Comparison of ENCODE assay signal across 18 cellular contexts in the genomic region with DNA sequence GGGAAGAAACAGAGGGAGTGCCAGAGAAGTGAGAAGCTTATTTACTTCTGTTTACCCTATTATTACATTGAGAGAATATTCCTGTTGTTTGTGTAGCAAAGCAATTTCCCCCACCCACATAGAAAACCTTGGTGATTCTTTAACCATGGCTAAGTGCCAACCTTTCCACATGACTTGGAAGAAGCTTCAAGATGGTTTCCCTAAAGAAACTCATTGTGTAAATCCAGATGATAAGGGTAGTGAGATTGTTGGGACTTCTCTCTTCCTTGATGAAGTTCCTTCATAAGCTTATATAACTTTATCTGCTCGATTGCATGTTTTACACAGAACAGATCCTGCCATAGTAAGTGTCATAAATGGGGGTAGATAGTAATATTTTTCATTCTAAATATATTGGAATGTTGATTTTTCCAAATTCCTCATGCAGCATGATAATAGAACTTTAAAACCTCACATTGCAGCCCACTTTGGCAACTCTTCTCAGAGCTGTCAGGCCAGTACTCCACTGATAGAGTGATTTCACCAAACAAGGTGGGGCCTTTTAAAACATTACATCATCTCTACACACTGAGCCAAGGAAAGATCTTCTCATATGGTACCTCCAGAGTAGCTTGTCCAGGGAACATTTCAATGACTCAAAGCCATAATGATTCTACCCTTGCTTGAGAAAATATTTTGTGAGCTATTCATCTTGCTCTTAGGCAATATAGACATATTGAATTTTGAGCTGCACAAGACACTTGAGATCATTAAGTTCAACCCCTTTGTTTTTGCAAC. TPM values are rescaled to one million over a fixed set of nuclear protein-coding genes. Genes with fewer than 3 reads are reported as not detected.
DNase-seq lines count a peak whose midpoint lies in the region; ATAC-seq, FAIRE-seq and TF ChIP-seq lines count a peak whose summit lies in the region.
"Had no signal": no experiment of that assay in that cellular context is flagged by ENCODE, and none has a peak within 500 bp of the region (broad histone marks: within the 10 kb centered on the region; RNA-seq: fewer than 3 reads in every experiment).

No MANE protein-coding gene starts in this region.

- H3K27ac ChIP-seq in breast epithelium (no peak overlapping the region), foreskin keratinocyte (no peak overlapping the region)
- H3K27ac ChIP-seq: dorsolateral prefrontal cortex, lower lobe of right lung, neutrophil, upper lobe of left lung had no signal

- ATAC-seq in foreskin keratinocyte, result peak; percentile 99
- ATAC-seq: lower lobe of right lung had no signal

- peak overlapping the region; percentile 84 for H3K27ac Mint-ChIP-seq in MCF 10A (ENCODE audit: low read depth, unreplicated experiment)
- H3K27ac Mint-ChIP-seq: activated naive CD8-positive, alpha-beta T cell treated with anti-CD3 and anti-CD28 coated beads, Interleukin-2, amount 10 ng/mL, durations not matched to agents 7 days and 5 days had no signal

- H3K4me3 Mint-ChIP-seq in MCF 10A (ENCODE audit: unreplicated experiment), result no peak overlapping the region
- H3K4me3 Mint-ChIP-seq: activated naive CD8-positive, alpha-beta T cell treated with anti-CD3 and anti-CD28 coated beads, Interleukin-2, amount 10 ng/mL, durations not matched to agents 7 days and 5 days had no signal

- DNase-seq in MCF 10A (ENCODE audit: unreplicated experiment) (peak; percentile 89), breast epithelium (ENCODE audit: low spot score in 2 of 2) (no peak), amniotic epithelial cell (ENCODE audit: low read depth) (peak; percentile 81), foreskin keratinocyte (peak; percentile 88 to 96), urothelium cell line (ENCODE audit: low spot score) (no peak), KG1 (lab: John Stamatoyannopoulos, UW) (no peak), D721Med (ENCODE audit: insufficient read length, low spot score) (no peak)
- DNase-seq in activated CD4-positive, alpha-beta T cell treated with anti-CD3 and anti-CD28 coated beads, Interleukin-2, amount 50 U/mL, for 1 hour, result no peak
- DNase-seq: activated CD4-positive, CD25-positive, alpha-beta regulatory T cell treated with anti-CD3 and anti-CD28 coated beads, Interleukin-2, amount 50 U/mL, for 72 hours; activated naive CD8-positive, alpha-beta T cell treated with anti-CD3 and anti-CD28 coated beads, Interleukin-2, amount 10 ng/mL, durations not matched to agents 7 days and 5 days; DMS53; dorsolateral prefrontal cortex; lower lobe of right lung; NCI-H2081 treated with DMSO at 0.1 percent for 48 hours; SW 1271; upper lobe of left lung had no signal

- H3K4me1 ChIP-seq in breast epithelium (no peaks in the 10 kb centered on the region), foreskin keratinocyte (no peaks in the 10 kb centered on the region)
- H3K4me1 ChIP-seq: lower lobe of right lung, upper lobe of left lung had no signal

- TF ChIP-seq POLR2A in breast epithelium (IDR thresholded peaks at IDR 0.05), result no peak

- TF ChIP-seq CTCF in MCF 10A (IDR thresholded peaks at IDR 0.05; ENCODE audit: unreplicated experiment) (no peak), breast epithelium (IDR thresholded peaks at IDR 0.05) (no peak), foreskin keratinocyte (conservative IDR thresholded peaks at IDR 0.05) (no peak), D721Med (IDR thresholded peaks at IDR 0.05; ENCODE audit: insufficient read depth, missing control alignments) (no peak)

- no peaks in the 10 kb centered on the region for H3K9me3 Mint-ChIP-seq in MCF 10A (ENCODE audit: unreplicated experiment)

- POLR2A ChIA-PET in MCF 10A (lab: Yijun Ruan, JAX), result interaction anchor here (0.6 to 3.1 kb wide), 16 partner anchors 8 to 893 kb away, joined by 3 to 46 read pairs (median 4); partner anchors contain the start of genes ABCD2 and KIF21A

- no peaks in the 10 kb centered on the region for H3K36me3 ChIP-seq in breast epithelium
- H3K36me3 ChIP-seq: lower lobe of right lung, neutrophil, upper lobe of left lung had no signal

- H3K27me3 Mint-ChIP-seq in MCF 10A (ENCODE audit: insufficient read depth, unreplicated experiment), result no peaks in the 10 kb centered on the region
- H3K27me3 Mint-ChIP-seq: activated naive CD8-positive, alpha-beta T cell treated with anti-CD3 and anti-CD28 coated beads, Interleukin-2, amount 10 ng/mL, durations not matched to agents 7 days and 5 days had no signal

- intact Hi-C loops in MCF 10A (cut with micrococcal nuclease) (loop anchor here (5.0 kb wide), 1 partner anchor 48 kb away; the partner anchor contains the start of gene KIF21A), breast epithelium (cut with DNase I; ENCODE audit: low total_unique reads) (no loop called here)

- FAIRE-seq in urothelium cell line (lab: Jason Lieb, UNC) (peak; percentile 23), D721Med (lab: Jason Lieb, UNC) (no peak)
- FAIRE-seq: GM12892 had no signal

- no peaks in the 10 kb centered on the region for H3K9me3 ChIP-seq in breast epithelium
- H3K9me3 ChIP-seq: lower lobe of right lung, neutrophil, upper lobe of left lung had no signal

- H3K4me1 Mint-ChIP-seq in MCF 10A (ENCODE audit: insufficient read depth, unreplicated experiment), result peaks cover 13% of the 10 kb centered on the region
- H3K4me1 Mint-ChIP-seq: activated naive CD8-positive, alpha-beta T cell treated with anti-CD3 and anti-CD28 coated beads, Interleukin-2, amount 10 ng/mL, durations not matched to agents 7 days and 5 days had no signal

- no peak overlapping the region for H3K4me3 ChIP-seq in breast epithelium
- H3K4me3 ChIP-seq: dorsolateral prefrontal cortex, lower lobe of right lung, upper lobe of left lung had no signal

- CTCF ChIA-PET in MCF 10A (lab: Yijun Ruan, JAX), result interaction anchor here (0.6 to 3.8 kb wide), 6 partner anchors 9 to 395 kb away, joined by 3 to 23 read pairs (median 4); partner anchors contain the start of gene KIF21A

- H3K36me3 Mint-ChIP-seq in MCF 10A (ENCODE audit: insufficient read depth, unreplicated experiment), result no peaks in the 10 kb centered on the region
- H3K36me3 Mint-ChIP-seq: activated naive CD8-positive, alpha-beta T cell treated with anti-CD3 and anti-CD28 coated beads, Interleukin-2, amount 10 ng/mL, durations not matched to agents 7 days and 5 days had no signal

- H3K27me3 ChIP-seq in breast epithelium (no peaks in the 10 kb centered on the region), foreskin keratinocyte (no peaks in the 10 kb centered on the region)
- H3K27me3 ChIP-seq: dorsolateral prefrontal cortex, neutrophil, upper lobe of left lung had no signal

- TSS peak; percentile 53 for BruUV-seq in MCF 10A (replicated peaks; lab: Mats Ljungman, UMichigan)

RNA-seq across cellular contexts. Expression of gene KIF21A, which starts 47.8 kb away (rescaled TPM):
- total RNA-seq in MCF 10A (2022) (44.1 and 53.8 TPM in 2 replicates), breast epithelium (10 to 100 TPM; 10.2 to 23.7 (median 11.7) TPM), foreskin keratinocyte (25.3 and 26.4 TPM in 2 replicates)
- polyA plus RNA-seq in foreskin keratinocyte, result 4.1 and 5.8 TPM in 2 replicates

Comparison
In these comparisons a context has a peak if more than half of its experiments do, and no peak if none do; other contexts are left out.
1. DNase-seq: peak in MCF 10A (single experiment), amniotic epithelial cell (single experiment) and foreskin keratinocyte (2 of 2); none in breast epithelium (0 of 2), urothelium cell line (single experiment), KG1 (single experiment), activated CD4-positive, alpha-beta T cell treated with anti-CD3 and anti-CD28 coated beads, Interleukin-2, amount 50 U/mL, for 1 hour (single experiment) and D721Med (single experiment).